In genomic region chr7:26200444-26201260, GRCh38 we compare ENCODE assay signal across 8 cellular contexts.
DNase-seq lines count a peak whose midpoint lies in the region; ATAC-seq and TF ChIP-seq lines count a peak whose summit lies in the region.

Gene HNRNPA2B1 (minus strand): TSS chr7:26200746. CDS start chr7:26200577, 169 bp downstream.

- no peak for TF ChIP-seq CTCF in AG09309 (IDR thresholded peaks at IDR 0.05; ENCODE audit: control insufficient read depth, insufficient read depth, low read depth, low read length, missing control alignments)

- peak within 1 kb of the TSS; percentile 92 for H3K4me3 ChIP-seq in AG09309 (ENCODE audit: control insufficient read depth, low read depth, low read length)

- ATAC-seq in GM19035 (IDR thresholded peaks at IDR 0.05; ENCODE audit: unreplicated experiment) (peak; percentile 65), HG03354 (IDR thresholded peaks at IDR 0.05; ENCODE audit: poor library complexity, severe bottlenecking, unreplicated experiment) (peak; percentile 59)
- ATAC-seq in activated CD4-positive, CD25-positive, alpha-beta regulatory T cell treated with anti-CD3 and anti-CD28 coated beads, Interleukin-2, amount 50 U/mL, for 24 hours = peak; percentile 63 to 69

- peak; percentile 85 for DNase-seq in AG09309 (ENCODE audit: low read depth)
- peak; percentile 98 for DNase-seq in NCI-H446 treated with DMSO at 0.1 percent for 48 hours (lab: John Stamatoyannopoulos, UW)
- DNase-seq in cerebellar cortex (ENCODE audit: low spot score) = peak; percentile 99
- peak; percentile 96 for DNase-seq in iris pigment epithelial cell (ENCODE audit: low read depth)
- DNase-seq in stimulated activated CD4-positive, alpha-beta T cell treated with anti-CD3 and anti-CD28 coated beads, Interleukin-12 subunit alpha, Interleukin-12 subunit beta, amount 100 ng/mL, for 24 hours (ENCODE audit: low read depth in 2 of 2) = peak; percentile 96 to 97

Comparison
In these comparisons a context has a peak if more than half of its experiments do, and no peak if none do; other contexts are left out.
1. Peak in every context shown above with its lines: DNase-seq, ATAC-seq and H3K4me3 ChIP-seq.